8 cellular contexts compared by ENCODE assay signal in genomic region chr2:64454316-64455030, GRCh38. TPM values are rescaled to one million over a fixed set of nuclear protein-coding genes. Genes with fewer than 3 reads are reported as not detected.
DNase-seq lines count a peak whose midpoint lies in the region; ATAC-seq and TF ChIP-seq lines count a peak whose summit lies in the region.

No MANE protein-coding gene starts in this region.

- H3K4me2 ChIP-seq in PC-9 (peak overlapping the region; percentile 96), neural cell (ENCODE audit: low read length) (peak overlapping the region; percentile 26)

- no peak for TF ChIP-seq POLR2A in testis (IDR thresholded peaks at IDR 0.05)

- H4K20me1 ChIP-seq in PC-9 (ENCODE audit: insufficient read depth) (no peaks in the 10 kb centered on the region), neural cell (ENCODE audit: insufficient read depth) (no peaks in the 10 kb centered on the region)

- peak overlapping the region; percentile 87 for H2AFZ ChIP-seq in PC-9
- H2AFZ ChIP-seq in neural cell (ENCODE audit: low read depth, low read length): peak overlapping the region; percentile 57

- no peak for TF ChIP-seq CTCF in AG04449 (IDR thresholded peaks at IDR 0.05; ENCODE audit: insufficient read depth, low read length, missing control alignments)
- no peak for TF ChIP-seq CTCF in PC-9 (conservative IDR thresholded peaks at IDR 0.05)
- no peak for TF ChIP-seq CTCF in foreskin fibroblast (IDR thresholded peaks at IDR 0.05; ENCODE audit: low read depth, low read length)
- no peak for TF ChIP-seq CTCF in neural cell (IDR thresholded peaks at IDR 0.05; ENCODE audit: poor library complexity, severe bottlenecking)
- no peak for TF ChIP-seq CTCF in testis (IDR thresholded peaks at IDR 0.05)

- intact Hi-C loops in PC-9 (cut with micrococcal nuclease; ENCODE audit: unreplicated experiment) (loop anchor here (10.0 kb wide), 1 partner anchor 120 kb away; no protein-coding TSS in a partner anchor), testis (cut with DNase I; ENCODE audit: low total_unique reads) (no loop called here)

- H3K4me1 ChIP-seq in PC-9 (replicated peaks; ENCODE audit: insufficient read depth) (peaks cover 22% of the 10 kb centered on the region), testis (peaks cover 10% of the 10 kb centered on the region)

- peak; percentile 20 for TF ChIP-seq EP300 in neural cell (conservative IDR thresholded peaks at IDR 0.05; ENCODE audit: poor library complexity, severe bottlenecking)

- H3F3A ChIP-seq in PC-9 (ENCODE audit: insufficient read depth, low read depth) (peaks cover 15% of the 10 kb centered on the region), neural cell (ENCODE audit: insufficient read depth, low read length, poor library complexity, severe bottlenecking) (no peaks in the 10 kb centered on the region)

- peak overlapping the region; percentile 89 for H3K9ac ChIP-seq in neural cell (ENCODE audit: low read length)

- H3K27ac ChIP-seq in PC-9: peak overlapping the region; percentile 99
- H3K27ac ChIP-seq in neural cell (ENCODE audit: low read length): peak overlapping the region; percentile 84
- peak overlapping the region; percentile 90 to 92 for H3K27ac ChIP-seq in testis

- 3% methylated on average over 30 of the region's 96 CpGs; no CpG with 5 or more reads in 1 of the 2 donors for WGBS in testis, 2 donors

- peak overlapping the region; percentile 62 for H3K4me3 ChIP-seq in AG04449 (ENCODE audit: low read depth, low read length)
- peak overlapping the region; percentile 65 for H3K4me3 ChIP-seq in PC-9
- peak overlapping the region; percentile 60 to 62 for H3K4me3 ChIP-seq in foreskin fibroblast (ENCODE audit: low read depth in 1 of 2, low read length in 2 of 2)
- H3K4me3 ChIP-seq in neural cell (ENCODE audit: low read length): peak overlapping the region; percentile 91
- H3K4me3 ChIP-seq in testis: peak overlapping the region; percentile 77 to 83

- H3K9me3 ChIP-seq in PC-9 (ENCODE audit: insufficient read depth, low read depth) (no peaks in the 10 kb centered on the region), neural cell (ENCODE audit: low read length) (no peaks in the 10 kb centered on the region), testis (no peaks in the 10 kb centered on the region)

- peak; percentile 32 for TF ChIP-seq RAD21 in neural cell (conservative IDR thresholded peaks at IDR 0.05)

- CTCF ChIA-PET in AG04449 (lab: Yijun Ruan, JAX) (no interaction called here), PC-9 (lab: Charles Lee) (no interaction called here)

- no TSS peak for BruUV-seq in PC-9 (replicated peaks; lab: Mats Ljungman, UMichigan)

- DNase-seq in AG04449 (ENCODE audit: low read depth, low spot score) (no peak), PC-9 (peak; percentile 46 to 61), activated gamma-delta T cell treated with Interleukin-2 at 50 U/mL for 16 hours (peak; percentile 23), foreskin fibroblast (peak; percentile 24 to 67), testis (peak; percentile 79)

- no peaks in the 10 kb centered on the region for H3K27me3 ChIP-seq in PC-9 (ENCODE audit: insufficient read depth, low read depth)
- H3K27me3 ChIP-seq in neural cell (ENCODE audit: insufficient read depth, low read depth, low read length): no peaks in the 10 kb centered on the region
- no peaks in the 10 kb centered on the region for H3K27me3 ChIP-seq in testis

- no peaks in the 10 kb centered on the region for H3K9me2 ChIP-seq in PC-9 (ENCODE audit: insufficient read depth)
- no peaks in the 10 kb centered on the region for H3K9me2 ChIP-seq in neural cell (ENCODE audit: insufficient read depth, low read length)

- POLR2A ChIA-PET in AG04449 (lab: Yijun Ruan, JAX): no interaction called here
- POLR2A ChIA-PET in PC-9 (lab: Charles Lee; ENCODE audit: unreplicated experiment): interaction anchor here (0.6 to 0.7 kb wide), 2 partner anchors 53 to 92 kb away, joined by 4 to 12 read pairs; no protein-coding TSS in a partner anchor

- ATAC-seq in GM18517 (IDR thresholded peaks at IDR 0.05; ENCODE audit: unreplicated experiment) (peak; percentile 58), HG03064 (IDR thresholded peaks at IDR 0.05; ENCODE audit: low read depth, unreplicated experiment) (peak; percentile 62)

- H3K36me3 ChIP-seq in PC-9 (ENCODE audit: low read depth) (0 out of 2 replicates have a peak, but pooled peaks cover 21% of the 10 kb centered on the region), neural cell (ENCODE audit: insufficient read depth, low read length) (peaks cover 6% of the 10 kb centered on the region), testis (ENCODE audit: low read depth, missing control alignments) (no peaks in the 10 kb centered on the region)

- H3K79me2 ChIP-seq in PC-9 (ENCODE audit: low read depth): peaks cover 7% of the 10 kb centered on the region; the same call in 1 of the 2 replicates
- peaks cover 7% of the 10 kb centered on the region for H3K79me2 ChIP-seq in neural cell (replicated peaks; ENCODE audit: insufficient read depth, low read length)

TF ChIP-seq in neural cell, 6 proteins besides CTCF, POLR2A, EP300 and RAD21:
- TF ChIP-seq MXI1 (conservative IDR thresholded peaks at IDR 0.05; ENCODE audit: poor library complexity, severe bottlenecking): peak; percentile 76
- TF ChIP-seq TAF1 (IDR thresholded peaks at IDR 0.05; ENCODE audit: low read depth): peak; percentile 55
- TF ChIP-seq REST (IDR thresholded peaks at IDR 0.05; ENCODE audit: borderline replicate concordance): peak; percentile 6
- TF ChIP-seq POLR2AphosphoS5 (IDR thresholded peaks at IDR 0.05): peak; percentile 89
- peak; percentile 31 for TF ChIP-seq SMC3 (conservative IDR thresholded peaks at IDR 0.05; ENCODE audit: poor library complexity)
- no peak for TF ChIP-seq EZH2 (IDR thresholded peaks at IDR 0.05; ENCODE audit: borderline replicate concordance, insufficient read depth, low read length, poor library complexity, severe bottlenecking)

RNA-seq across cellular contexts. Expression of gene LGALSL, which starts 0.5 kb away (rescaled TPM):
- total RNA-seq in PC-9 (2021): 9.7 and 13.0 TPM in 2 replicates
- 39.3 and 43.6 TPM in 2 replicates for polyA plus RNA-seq in neural cell
- polyA minus RNA-seq in neural cell: 56.1 and 61.4 TPM in 2 replicates
- 10 to 100 TPM; 10.8 to 13.4 TPM for total RNA-seq in testis
- 11.3 TPM for polyA plus RNA-seq in testis (ENCODE audit: insufficient read depth, low read depth, low replicate concordance)
